38 cellular contexts compared by ENCODE assay signal in the genomic region with DNA sequence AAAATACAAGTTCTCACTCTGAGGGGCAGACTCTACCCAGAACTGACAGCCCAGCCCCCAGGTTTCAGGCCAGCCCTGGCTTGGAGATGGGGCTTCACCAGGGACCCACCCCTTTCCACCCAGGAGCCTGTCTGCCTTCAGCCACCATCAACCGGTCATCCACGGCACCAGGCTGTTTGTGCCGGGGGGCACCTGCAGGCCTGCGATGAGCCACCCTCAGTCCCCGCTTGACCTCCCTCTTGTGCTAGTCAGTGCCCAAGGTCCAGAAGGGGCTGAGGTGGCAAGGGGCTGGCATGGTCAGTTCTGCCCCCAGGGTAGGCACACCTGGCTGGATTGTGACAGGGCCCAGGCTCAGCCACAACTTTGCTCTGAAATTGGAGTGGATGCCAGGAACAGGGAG.
"Had no signal": no experiment of that assay in that cellular context is flagged by ENCODE, and none has a peak within 500 bp of the region (broad histone marks: within the 10 kb centered on the region; RNA-seq: fewer than 3 reads in every experiment).

No MANE protein-coding gene starts in this region.

- ATAC-seq: activated naive CD4-positive, alpha-beta T cell treated with anti-CD3 and anti-CD28 coated beads, Interleukin-2, amount 50 U/mL, for 72 hours; activated naive CD8-positive, alpha-beta T cell treated with anti-CD3 and anti-CD28 coated beads, Interleukin-2, amount 50 U/mL, for 24 hours; activated T-cell treated with anti-CD3 and anti-CD28 coated beads, Interleukin-2, amount 50 U/mL, for 4 hours; activated T-cell treated with anti-CD3 and anti-CD28 coated beads, Interleukin-2, amount 50 U/mL, for 72 hours; activated T-helper 17 cell treated with anti-CD3 and anti-CD28 coated beads, Interleukin-2, amount 50 U/mL, for 72 hours; body of pancreas had no signal

- H3K36me3 Mint-ChIP-seq: activated naive CD4-positive, alpha-beta T cell treated with anti-CD3 and anti-CD28 coated beads, Interleukin-2, amount 10 ng/mL, durations not matched to agents 7 days and 5 days; activated naive CD4-positive, alpha-beta T cell treated with anti-CD3 and anti-CD28 coated beads, Interleukin-2, amount 50 U/mL, for 72 hours; activated naive CD8-positive, alpha-beta T cell; activated naive CD8-positive, alpha-beta T cell treated with anti-CD3 and anti-CD28 coated beads for 36 hours; activated naive CD8-positive, alpha-beta T cell treated with anti-CD3 and anti-CD28 coated beads, Interleukin-2, amount 10 ng/mL, durations not matched to agents 7 days and 5 days; brain had no signal

- H3K27me3 ChIP-seq: adrenal gland, ascending aorta, body of pancreas, brain microvascular endothelial cell, cardiac muscle cell had no signal

- H3K9me3 Mint-ChIP-seq: activated naive CD4-positive, alpha-beta T cell treated with anti-CD3 and anti-CD28 coated beads, Interleukin-2, amount 50 U/mL, for 24 hours; activated naive CD8-positive, alpha-beta T cell treated with anti-CD3 and anti-CD28 coated beads, Interleukin-2, amount 10 ng/mL, durations not matched to agents 7 days and 5 days; activated naive CD8-positive, alpha-beta T cell treated with anti-CD3 and anti-CD28 coated beads, Interleukin-2, amount 50 U/mL, for 24 hours; activated T-helper 1 cell treated with anti-CD3 and anti-CD28 coated beads, Interleukin-12 subunit alpha, Interleukin-12 subunit beta, Interleukin-2, Interleukin-4 antibody, amounts not matched to agents 30 ng/mL and 10 ng/mL and 1 ng/mL, durations not matched to agents 14 hours and 24 hours and 36 hours; activated T-helper 17 cell treated with anti-CD3 and anti-CD28 coated beads, Interleukin-2, amount 50 U/mL, for 72 hours had no signal

- H3K4me1 ChIP-seq: adrenal gland, ascending aorta, body of pancreas, breast epithelium had no signal

- DNase-seq: activated effector memory CD4-positive, alpha-beta T cell treated with anti-CD3 and anti-CD28 coated beads, Interleukin-2, amount 50 U/mL, for 16 hours; activated effector memory CD4-positive, alpha-beta T cell treated with Interleukin-2 at 50 U/mL for 16 hours; activated gamma-delta T cell; activated gamma-delta T cell treated with Interleukin-2 at 50 U/mL for 16 hours; activated naive CD4-positive, alpha-beta T cell; activated naive CD4-positive, alpha-beta T cell treated with anti-CD3 and anti-CD28 coated beads for 36 hours; activated naive CD4-positive, alpha-beta T cell treated with anti-CD3 and anti-CD28 coated beads, Interleukin-2, amount 10 ng/mL, durations not matched to agents 7 days and 5 days; activated naive CD4-positive, alpha-beta T cell treated with anti-CD3 and anti-CD28 coated beads, Interleukin-2, amount 50 U/mL, for 16 hours; activated naive CD4-positive, alpha-beta T cell treated with Interleukin-2 at 50 U/mL for 16 hours; activated naive CD8-positive, alpha-beta T cell treated with anti-CD3 and anti-CD28 coated beads for 36 hours; activated naive CD8-positive, alpha-beta T cell treated with anti-CD3 and anti-CD28 coated beads, Interleukin-2, amount 10 ng/mL, durations not matched to agents 7 days and 5 days; activated naive CD8-positive, alpha-beta T cell treated with anti-CD3 and anti-CD28 coated beads, Interleukin-2, amount 50 U/mL, for 24 hours; activated T-cell treated with anti-CD3 and anti-CD28 coated beads for 4 hours; activated T-cell treated with anti-CD3 and anti-CD28 coated beads, Interleukin-2, amount 50 U/mL, for 1 hour; activated T-cell treated with anti-CD3 and anti-CD28 coated beads, Interleukin-2, amount 50 U/mL, for 24 hours; activated T-cell treated with anti-CD3 and anti-CD28 coated beads, Interleukin-2, amount 50 U/mL, for 4 hours; activated T-cell treated with anti-CD3 and anti-CD28 coated beads, Interleukin-2, amount 50 U/mL, for 48 hours; activated T-cell treated with anti-CD3 and anti-CD28 coated beads, Interleukin-2, amount 50 U/mL, for 72 hours; adrenal gland; amniotic stem cell; amygdala; anterior cingulate cortex; aorta; body of pancreas; brain microvascular endothelial cell; caudate nucleus; central memory CD4-positive, alpha-beta T cell; cerebellar nuclear complex had no signal

- H3K4me3 Mint-ChIP-seq: activated naive CD4-positive, alpha-beta T cell treated with anti-CD3 and anti-CD28 coated beads for 36 hours; activated naive CD4-positive, alpha-beta T cell treated with anti-CD3 and anti-CD28 coated beads, Interleukin-2, amount 10 ng/mL, durations not matched to agents 7 days and 5 days; activated naive CD4-positive, alpha-beta T cell treated with anti-CD3 and anti-CD28 coated beads, Interleukin-2, amount 50 U/mL, for 24 hours; activated naive CD8-positive, alpha-beta T cell; activated naive CD8-positive, alpha-beta T cell treated with anti-CD3 and anti-CD28 coated beads for 36 hours; activated naive CD8-positive, alpha-beta T cell treated with anti-CD3 and anti-CD28 coated beads, Interleukin-2, amount 10 ng/mL, durations not matched to agents 7 days and 5 days; activated naive CD8-positive, alpha-beta T cell treated with anti-CD3 and anti-CD28 coated beads, Interleukin-2, amount 50 U/mL, for 24 hours; activated T-cell treated with anti-CD3 and anti-CD28 coated beads, Interleukin-2, amount 50 U/mL, for 24 hours; activated T-cell treated with anti-CD3 and anti-CD28 coated beads, Interleukin-2, amount 50 U/mL, for 4 hours; activated T-cell treated with anti-CD3 and anti-CD28 coated beads, Interleukin-2, amount 50 U/mL, for 72 hours; activated T-helper 1 cell treated with anti-CD3 and anti-CD28 coated beads, Interleukin-12 subunit alpha, Interleukin-12 subunit beta, Interleukin-2, Interleukin-4 antibody, amounts not matched to agents 30 ng/mL and 10 ng/mL and 1 ng/mL, durations not matched to agents 14 hours and 24 hours and 36 hours; activated T-helper 17 cell treated with anti-CD3 and anti-CD28 coated beads, Interleukin-2, amount 50 U/mL, for 72 hours; brain; central memory CD8-positive, alpha-beta T cell had no signal

- H3K36me3 ChIP-seq: adrenal gland, ascending aorta, brain microvascular endothelial cell, breast epithelium, cardiac muscle cell had no signal

- H3K4me3 ChIP-seq: adrenal gland, ascending aorta, body of pancreas, breast epithelium, cardiac muscle cell had no signal

- H3K4me1 Mint-ChIP-seq: activated naive CD4-positive, alpha-beta T cell treated with anti-CD3 and anti-CD28 coated beads, Interleukin-2, amount 10 ng/mL, durations not matched to agents 7 days and 5 days; activated naive CD4-positive, alpha-beta T cell treated with anti-CD3 and anti-CD28 coated beads, Interleukin-2, amount 50 U/mL, for 24 hours; activated naive CD8-positive, alpha-beta T cell treated with anti-CD3 and anti-CD28 coated beads for 36 hours; activated naive CD8-positive, alpha-beta T cell treated with anti-CD3 and anti-CD28 coated beads, Interleukin-2, amount 10 ng/mL, durations not matched to agents 7 days and 5 days; activated naive CD8-positive, alpha-beta T cell treated with anti-CD3 and anti-CD28 coated beads, Interleukin-2, amount 50 U/mL, for 24 hours; activated T-helper 17 cell treated with anti-CD3 and anti-CD28 coated beads, Interleukin-2, amount 50 U/mL, for 72 hours; central memory CD8-positive, alpha-beta T cell had no signal

- H3K27ac Mint-ChIP-seq: activated naive CD4-positive, alpha-beta T cell treated with anti-CD3 and anti-CD28 coated beads for 36 hours; activated naive CD4-positive, alpha-beta T cell treated with anti-CD3 and anti-CD28 coated beads, Interleukin-2, amount 10 ng/mL, durations not matched to agents 7 days and 5 days; activated naive CD4-positive, alpha-beta T cell treated with anti-CD3 and anti-CD28 coated beads, Interleukin-2, amount 50 U/mL, for 24 hours; activated naive CD4-positive, alpha-beta T cell treated with anti-CD3 and anti-CD28 coated beads, Interleukin-2, amount 50 U/mL, for 72 hours; activated naive CD8-positive, alpha-beta T cell; activated naive CD8-positive, alpha-beta T cell treated with anti-CD3 and anti-CD28 coated beads for 36 hours; activated naive CD8-positive, alpha-beta T cell treated with anti-CD3 and anti-CD28 coated beads, Interleukin-2, amount 10 ng/mL, durations not matched to agents 7 days and 5 days; activated naive CD8-positive, alpha-beta T cell treated with anti-CD3 and anti-CD28 coated beads, Interleukin-2, amount 50 U/mL, for 24 hours; activated T-cell treated with anti-CD3 and anti-CD28 coated beads, Interleukin-2, amount 50 U/mL, for 24 hours; activated T-cell treated with anti-CD3 and anti-CD28 coated beads, Interleukin-2, amount 50 U/mL, for 72 hours; activated T-helper 1 cell treated with anti-CD3 and anti-CD28 coated beads, Interleukin-12 subunit alpha, Interleukin-12 subunit beta, Interleukin-2, Interleukin-4 antibody, amounts not matched to agents 30 ng/mL and 10 ng/mL and 1 ng/mL, durations not matched to agents 14 hours and 24 hours and 36 hours; activated T-helper 17 cell treated with anti-CD3 and anti-CD28 coated beads, Interleukin-2, amount 50 U/mL, for 72 hours; brain had no signal

- H3K9me3 ChIP-seq: adrenal gland had no signal

- H3K27me3 Mint-ChIP-seq: activated naive CD8-positive, alpha-beta T cell treated with anti-CD3 and anti-CD28 coated beads, Interleukin-2, amount 50 U/mL, for 24 hours had no signal

- H3K27ac ChIP-seq: adrenal gland, ascending aorta, body of pancreas, brain microvascular endothelial cell, breast epithelium, cardiac muscle cell had no signal
